Comparison of ENCODE assay signal across 18 cellular contexts in genomic region chr16:62966626-62967025, GRCh38.
"Had no signal": no experiment of that assay in that cellular context is flagged by ENCODE, and none has a peak within 500 bp of the region (broad histone marks: within the 10 kb centered on the region; RNA-seq: fewer than 3 reads in every experiment).

No MANE protein-coding gene starts in this region.

- H3K27ac ChIP-seq: HL-60, RWPE1, SJCRH30 had no signal

- DNase-seq: KBM-7, MG63, NCI-H1417, NCI-H1436 treated with DMSO at 0.1 percent for 48 hours, NCI-H1694, NCI-H187 treated with DMSO at 0.1 percent for 48 hours, NCI-H2029 treated with DMSO at 0.1 percent for 48 hours, NCI-H2171 treated with DMSO at 0.1 percent for 48 hours, NCI-H345, NCI-H526, NCI-H82, SJCRH30, T-helper 1 cell, T-helper 17 cell had no signal

- H3K36me3 ChIP-seq: MG63, SJCRH30 had no signal

- H3K27me3 ChIP-seq: MG63, SJCRH30 had no signal

- H3K4me1 ChIP-seq: SJCRH30 had no signal

- H3K4me3 ChIP-seq: MG63, SJCRH30 had no signal

- H3K9me3 ChIP-seq: MG63, SJCRH30 had no signal

- ATAC-seq: Right ventricle myocardium inferior, SK-N-SH treated with all-trans-retinoic acid at 6 μM for 48 hours, T-helper 17 cell had no signal
